ENCODE assay signal across 11 cellular contexts in genomic region chr1:34621916-34622315, GRCh38.
"Had no signal": no experiment of that assay in that cellular context is flagged by ENCODE, and none has a peak within 500 bp of the region (broad histone marks: within the 10 kb centered on the region; RNA-seq: fewer than 3 reads in every experiment).

No MANE protein-coding gene starts in this region.

- ATAC-seq: GM23338, HCT116 had no signal

- H3K9me3 Mint-ChIP-seq: GM23338, H9 had no signal

- H3K27ac ChIP-seq: GM23248 had no signal

- H3K27ac Mint-ChIP-seq: GM23338, H9, HFFc6 had no signal

- H3K4me1 ChIP-seq: HAP-1 had no signal

- H2AFZ ChIP-seq: GM23248, GM23338 had no signal

- H3K4me3 Mint-ChIP-seq: GM23338, H9, HFFc6 had no signal

- H3K4me2 ChIP-seq: GM23338 had no signal

- H3K36me3 ChIP-seq: HAP-1 had no signal

- DNase-seq: GM23248, GOT3, H7, H9, HCEC 1CT, HFFc6 had no signal

- FAIRE-seq: H1, H54 had no signal

- H3K4me3 ChIP-seq: GM23248, GM23338, HAP-1 had no signal

- H3K4me1 Mint-ChIP-seq: GM23338, H9 had no signal

- H3K9ac ChIP-seq: GM23248 had no signal

- H3K9me3 ChIP-seq: HAP-1 had no signal
